In genomic region chr9:14317667-14318255, GRCh38 we compare ENCODE assay signal across 10 cellular contexts. TPM values are rescaled to one million over a fixed set of nuclear protein-coding genes. Genes with fewer than 3 reads are reported as not detected.
DNase-seq lines count a peak whose midpoint lies in the region; ATAC-seq, FAIRE-seq and TF ChIP-seq lines count a peak whose summit lies in the region.
"Had no signal": no experiment of that assay in that cellular context is flagged by ENCODE, and none has a peak within 500 bp of the region (broad histone marks: within the 10 kb centered on the region; RNA-seq: fewer than 3 reads in every experiment).

No MANE protein-coding gene starts in this region.

- peak overlapping the region; percentile 81 for H3K4me3 ChIP-seq in thoracic aorta

- DNase-seq in epithelial cell of prostate (ENCODE audit: low read depth, low spot score) (no peak), thoracic aorta (ENCODE audit: low spot score) (no peak), H54 (ENCODE audit: insufficient read length, low spot score) (no peak), middle frontal gyrus (ENCODE audit: extremely low spot score, low spot score) (no peak)
- DNase-seq: activated naive CD8-positive, alpha-beta T cell treated with anti-CD3 and anti-CD28 coated beads, Interleukin-2, amount 10 ng/mL, durations not matched to agents 7 days and 5 days; KG1 had no signal

- peaks cover 5 to 39% of the 10 kb centered on the region in 2 donors for H3K4me1 ChIP-seq in thoracic aorta (ENCODE audit: control insufficient read depth in 1 of 2, low read depth in 2 of 2)

- H3K9me3 ChIP-seq in thoracic aorta: no peaks in the 10 kb centered on the region

- no peak for TF ChIP-seq CTCF in thoracic aorta (IDR thresholded peaks at IDR 0.05)

- H3K36me3 ChIP-seq in thoracic aorta: no peaks in the 10 kb centered on the region

- H3K27me3 ChIP-seq in thoracic aorta (replicated peaks; ENCODE audit: insufficient read depth): no peaks in the 10 kb centered on the region

- no peak for TF ChIP-seq POLR2A in H54 (IDR thresholded peaks at IDR 0.05; ENCODE audit: low read depth, low read length)

- FAIRE-seq in H54 (lab: Jason Lieb, UNC): no peak

- ATAC-seq in GM19324 (IDR thresholded peaks at IDR 0.05; ENCODE audit: low FRiP score, unreplicated experiment): peak; percentile 15
- ATAC-seq in HG03354 (IDR thresholded peaks at IDR 0.05; ENCODE audit: poor library complexity, severe bottlenecking, unreplicated experiment): peak; percentile 18
- ATAC-seq in thoracic aorta (ENCODE audit: insufficient number of reproducible peaks, low FRiP score, low read depth): no peak
- no peak for ATAC-seq in GM18520 (IDR thresholded peaks at IDR 0.05; ENCODE audit: unreplicated experiment)

- H3K27ac ChIP-seq in epithelial cell of prostate (peak overlapping the region; percentile 96), thoracic aorta (peak overlapping the region; percentile 89 to 98)

RNA-seq across cellular contexts. Expression of gene NFIB, which starts 3.8 kb away (rescaled TPM):
- total RNA-seq in thoracic aorta: 100 to 1,000 TPM in 1 of 2 donors, 10 to 100 TPM in 1; 54.8 to 114 TPM
- total RNA-seq: activated naive CD8-positive, alpha-beta T cell treated with anti-CD3 and anti-CD28 coated beads, Interleukin-2, amount 10 ng/mL, durations not matched to agents 7 days and 5 days; T-helper 1 cell treated with Interleukin-12 subunit alpha and Interleukin-12 subunit beta and Interleukin-4 antibody, amounts not matched to agents 30 ng/mL and 1 ng/mL, for 36 hours had no signal

Comparison
In these comparisons a context has a peak if more than half of its experiments do, and no peak if none do; other contexts are left out.
1. ATAC-seq: peak in GM19324 (single experiment) and HG03354 (single experiment); none in thoracic aorta (single experiment) and GM18520 (single experiment).